ENCODE assay signal across 8 cellular contexts in genomic region chr16:70251651-70252354, GRCh38. TPM values are rescaled to one million over a fixed set of nuclear protein-coding genes. Genes with fewer than 3 reads are reported as not detected.
A peak's percentile ranks its signal among the peaks of the same experiment; 100 is the strongest.
DNase-seq lines count a peak whose midpoint lies in the region; ATAC-seq, FAIRE-seq and TF ChIP-seq lines count a peak whose summit lies in the region.

Gene EXOSC6, minus strand, starts transcription at chr16:70251940. Its CDS starts 40 bp downstream, at chr16:70251900.

- H3K27me3 Mint-ChIP-seq in H9 (ENCODE audit: low read depth) (peaks cover 1% of the 10 kb centered on the region; the same call in 1 of the 2 replicates), nephron progenitor cell (ENCODE audit: low read depth, poor library complexity) (no peaks in the 10 kb centered on the region)
- H3K27me3 Mint-ChIP-seq in activated T-helper 2 cell treated with anti-CD3 and anti-CD28 coated beads, Interferon-gamma antibody, Interleukin-2, Interleukin-4, amounts not matched to agents 10 μg/mL and 5 μg/mL and 100 μg/mL, durations not matched to agents 14 hours and 24 hours and 36 hours (ENCODE audit: low read depth): no peaks in the 10 kb centered on the region
- no peaks in the 10 kb centered on the region for H3K27me3 Mint-ChIP-seq in stimulated activated naive CD8-positive, alpha-beta T cell treated with anti-CD3 and anti-CD28 coated beads, Interleukin-15, Interleukin-2, amounts not matched to agents 100 ng/mL and 50 ng/mL, for 24 hours

- peaks cover 6% of the 10 kb centered on the region; the same call in 1 of the 2 replicates for H3F3A ChIP-seq in Loucy (ENCODE audit: low read depth)

- H3K27ac Mint-ChIP-seq in H9: peak within 1 kb of the TSS; percentile 90 to 97 (median 92)
- peak within 1 kb of the TSS; percentile 95 for H3K27ac Mint-ChIP-seq in activated T-helper 2 cell treated with anti-CD3 and anti-CD28 coated beads, Interferon-gamma antibody, Interleukin-2, Interleukin-4, amounts not matched to agents 10 μg/mL and 5 μg/mL and 100 μg/mL, durations not matched to agents 14 hours and 24 hours and 36 hours
- peak within 1 kb of the TSS; percentile 96 for H3K27ac Mint-ChIP-seq in nephron progenitor cell
- peak within 1 kb of the TSS; percentile 93 for H3K27ac Mint-ChIP-seq in stimulated activated naive CD8-positive, alpha-beta T cell treated with anti-CD3 and anti-CD28 coated beads, Interleukin-15, Interleukin-2, amounts not matched to agents 100 ng/mL and 50 ng/mL, for 24 hours

- H3K36me3 ChIP-seq in Loucy (ENCODE audit: insufficient read depth, low read length) (peaks cover 45% of the 10 kb centered on the region; the same call in 1 of the 2 replicates), RWPE2 (ENCODE audit: low read depth) (peaks cover 59% of the 10 kb centered on the region)

- H3K27me3 ChIP-seq in H9 (ENCODE audit: insufficient read depth, low read length) (no peaks in the 10 kb centered on the region), Loucy (ENCODE audit: insufficient read depth, low read length, poor library complexity, severe bottlenecking) (no peaks in the 10 kb centered on the region), RWPE2 (ENCODE audit: insufficient read depth, poor library complexity, severe bottlenecking) (no peaks in the 10 kb centered on the region)

- no peak within 1 kb of the TSS for H2BK120ac ChIP-seq in H9 (ENCODE audit: low read depth, low read length, poor library complexity, severe bottlenecking)

- no peak within 1 kb of the TSS for H4K8ac ChIP-seq in H9 (replicated peaks; ENCODE audit: insufficient read length, low read depth, low read length)

- peak; percentile 96 for DNase-seq in H9
- DNase-seq in RWPE2 (ENCODE audit: low spot score): peak; percentile 95
- DNase-seq in activated T-helper 2 cell treated with anti-CD3 and anti-CD28 coated beads, Interferon-gamma antibody, Interleukin-2, Interleukin-4, amounts not matched to agents 10 μg/mL and 5 μg/mL and 100 μg/mL, durations not matched to agents 14 hours and 24 hours and 36 hours (ENCODE audit: low spot score): peak; percentile 92
- peak; percentile 82 for DNase-seq in fibroblast of the aortic adventitia (ENCODE audit: low read depth)
- DNase-seq in nephron progenitor cell: peak; percentile 92

- no peak within 1 kb of the TSS for H2AFZ ChIP-seq in H9 (ENCODE audit: low read length)
- H2AFZ ChIP-seq in Loucy (ENCODE audit: low read length): peak within 1 kb of the TSS; percentile 86; the same call in 1 of the 2 replicates

- H3K4me3 ChIP-seq in Loucy (ENCODE audit: low read length, poor library complexity, severe bottlenecking) (peak within 1 kb of the TSS; percentile 97), RWPE2 (ENCODE audit: severe bottlenecking) (peak within 1 kb of the TSS; percentile 66), fibroblast of the aortic adventitia (ENCODE audit: low read depth, low read length) (peak within 1 kb of the TSS; percentile 52)

- no peak within 1 kb of the TSS for H3K4ac ChIP-seq in H9 (ENCODE audit: low read depth, low read length)

- H3K79me1 ChIP-seq in H9 (ENCODE audit: insufficient read depth, low read depth, low read length, poor library complexity, severe bottlenecking): no peaks in the 10 kb centered on the region

- H4K5ac ChIP-seq in H9 (ENCODE audit: insufficient read length, low read depth, low read length): no peak within 1 kb of the TSS

- H3K9me2 ChIP-seq in Loucy (replicated peaks; ENCODE audit: low read depth, low read length): no peaks in the 10 kb centered on the region

- H3K79me2 ChIP-seq in H9 (ENCODE audit: insufficient read depth, low read length): peaks cover 2% of the 10 kb centered on the region; the same call in 1 of the 2 replicates
- H3K79me2 ChIP-seq in Loucy (ENCODE audit: insufficient read depth, low read length): peaks cover 38% of the 10 kb centered on the region

- H3K23me2 ChIP-seq in H9 (ENCODE audit: insufficient read length, low read depth, low read length, poor library complexity, severe bottlenecking): no peaks in the 10 kb centered on the region

- no peak within 1 kb of the TSS for H2BK12ac ChIP-seq in H9 (ENCODE audit: insufficient read length, low read depth, low read length)

- H3K4me1 Mint-ChIP-seq in H9: peaks cover 7 to 11% of the 10 kb centered on the region in 2 experiments
- peaks cover 11% of the 10 kb centered on the region for H3K4me1 Mint-ChIP-seq in activated T-helper 2 cell treated with anti-CD3 and anti-CD28 coated beads, Interferon-gamma antibody, Interleukin-2, Interleukin-4, amounts not matched to agents 10 μg/mL and 5 μg/mL and 100 μg/mL, durations not matched to agents 14 hours and 24 hours and 36 hours (ENCODE audit: low read depth)
- H3K4me1 Mint-ChIP-seq in nephron progenitor cell: peaks cover 13% of the 10 kb centered on the region
- H3K4me1 Mint-ChIP-seq in stimulated activated naive CD8-positive, alpha-beta T cell treated with anti-CD3 and anti-CD28 coated beads, Interleukin-15, Interleukin-2, amounts not matched to agents 100 ng/mL and 50 ng/mL, for 24 hours (ENCODE audit: low read depth): peaks cover 24% of the 10 kb centered on the region

- H3K4me1 ChIP-seq in H9 (ENCODE audit: insufficient read depth, low read length): no peaks in the 10 kb centered on the region
- peaks cover 8% of the 10 kb centered on the region for H3K4me1 ChIP-seq in Loucy (ENCODE audit: insufficient read depth, low read length, poor library complexity, severe bottlenecking)
- peaks cover 7% of the 10 kb centered on the region for H3K4me1 ChIP-seq in RWPE2 (ENCODE audit: insufficient read depth, poor library complexity, severe bottlenecking)

- no peak within 1 kb of the TSS for H4K91ac ChIP-seq in H9 (ENCODE audit: insufficient read length, low read depth, low read length)

- H4K20me1 ChIP-seq in H9 (ENCODE audit: control insufficient read depth, insufficient read depth, insufficient read length) (no peaks in the 10 kb centered on the region), Loucy (ENCODE audit: insufficient read depth, low read length, poor library complexity, severe bottlenecking) (peaks cover 28% of the 10 kb centered on the region)

- H3K18ac ChIP-seq in H9 (ENCODE audit: insufficient read length, low read depth, low read length): no peak within 1 kb of the TSS

- peak within 1 kb of the TSS; percentile 74 for H3K14ac ChIP-seq in H9 (ENCODE audit: insufficient read depth, low read length)

- H3K9me3 Mint-ChIP-seq in H9 (no peaks in the 10 kb centered on the region), nephron progenitor cell (no peaks in the 10 kb centered on the region)
- no peaks in the 10 kb centered on the region for H3K9me3 Mint-ChIP-seq in activated T-helper 2 cell treated with anti-CD3 and anti-CD28 coated beads, Interferon-gamma antibody, Interleukin-2, Interleukin-4, amounts not matched to agents 10 μg/mL and 5 μg/mL and 100 μg/mL, durations not matched to agents 14 hours and 24 hours and 36 hours
- H3K9me3 Mint-ChIP-seq in stimulated activated naive CD8-positive, alpha-beta T cell treated with anti-CD3 and anti-CD28 coated beads, Interleukin-15, Interleukin-2, amounts not matched to agents 100 ng/mL and 50 ng/mL, for 24 hours: no peaks in the 10 kb centered on the region

- H3K27ac ChIP-seq in H9 (ENCODE audit: insufficient read length, low read depth, low read length) (no peak within 1 kb of the TSS), RWPE2 (ENCODE audit: poor library complexity, severe bottlenecking) (peak within 1 kb of the TSS; percentile 72)

- no peak within 1 kb of the TSS for H3K56ac ChIP-seq in H9 (ENCODE audit: insufficient read length, low read depth, low read length)

- H3K9me3 ChIP-seq in H9 (ENCODE audit: control insufficient read depth, low read depth, low read length) (no peaks in the 10 kb centered on the region), Loucy (ENCODE audit: insufficient read depth, low read depth, low read length) (no peaks in the 10 kb centered on the region), RWPE2 (ENCODE audit: severe bottlenecking) (no peaks in the 10 kb centered on the region)

- no CpG with 5 or more reads among the region's 61 CpGs for WGBS in H9 (ENCODE audit: extremely low coverage, insufficient read length, low lambda C conversion rate)

- peak; percentile 78 for FAIRE-seq in G401.6 (lab: Jason Lieb, UNC)

- peak within 1 kb of the TSS; percentile 85 to 89 for H3K4me3 Mint-ChIP-seq in H9
- H3K4me3 Mint-ChIP-seq in activated T-helper 2 cell treated with anti-CD3 and anti-CD28 coated beads, Interferon-gamma antibody, Interleukin-2, Interleukin-4, amounts not matched to agents 10 μg/mL and 5 μg/mL and 100 μg/mL, durations not matched to agents 14 hours and 24 hours and 36 hours (ENCODE audit: low read depth): peak within 1 kb of the TSS; percentile 87
- peak within 1 kb of the TSS; percentile 87 for H3K4me3 Mint-ChIP-seq in nephron progenitor cell
- peak within 1 kb of the TSS; percentile 90 for H3K4me3 Mint-ChIP-seq in stimulated activated naive CD8-positive, alpha-beta T cell treated with anti-CD3 and anti-CD28 coated beads, Interleukin-15, Interleukin-2, amounts not matched to agents 100 ng/mL and 50 ng/mL, for 24 hours

- H3K9ac ChIP-seq in H9 (ENCODE audit: extremely low read depth, insufficient read length, low read length): peak within 1 kb of the TSS; percentile 44
- peak within 1 kb of the TSS; percentile 80 for H3K9ac ChIP-seq in Loucy (ENCODE audit: low read depth, low read length, poor library complexity, severe bottlenecking)

- H3K4me2 ChIP-seq in H9 (ENCODE audit: insufficient read depth, insufficient read length, low read length) (peak within 1 kb of the TSS; percentile 55), Loucy (ENCODE audit: low read depth, low read length, poor library complexity, severe bottlenecking) (peak within 1 kb of the TSS; percentile 78)

- H3K36me3 Mint-ChIP-seq in H9 (ENCODE audit: insufficient read depth in 1 of 3, low read depth in 3 of 3) (peaks cover 36 to 64% (median 51%) of the 10 kb centered on the region in 3 experiments), nephron progenitor cell (ENCODE audit: low read depth) (peaks cover 21% of the 10 kb centered on the region)
- peaks cover 68% of the 10 kb centered on the region for H3K36me3 Mint-ChIP-seq in activated T-helper 2 cell treated with anti-CD3 and anti-CD28 coated beads, Interferon-gamma antibody, Interleukin-2, Interleukin-4, amounts not matched to agents 10 μg/mL and 5 μg/mL and 100 μg/mL, durations not matched to agents 14 hours and 24 hours and 36 hours (ENCODE audit: low read depth)
- peaks cover 62% of the 10 kb centered on the region for H3K36me3 Mint-ChIP-seq in stimulated activated naive CD8-positive, alpha-beta T cell treated with anti-CD3 and anti-CD28 coated beads, Interleukin-15, Interleukin-2, amounts not matched to agents 100 ng/mL and 50 ng/mL, for 24 hours (ENCODE audit: low read depth)

- no peak within 1 kb of the TSS for H2BK15ac ChIP-seq in H9 (ENCODE audit: low read depth, low read length)

- no peak within 1 kb of the TSS for H2BK5ac ChIP-seq in H9 (ENCODE audit: insufficient read length, low read length)

- H2AK5ac ChIP-seq in H9 (ENCODE audit: insufficient read length, low read length): no peak within 1 kb of the TSS

- no peak within 1 kb of the TSS for H3K23ac ChIP-seq in H9 (ENCODE audit: insufficient read length, low read depth, low read length)

- H2BK20ac ChIP-seq in H9 (ENCODE audit: low read depth, low read length, poor library complexity, severe bottlenecking): no peak within 1 kb of the TSS

- intact Hi-C loops in activated T-helper 2 cell treated with anti-CD3 and anti-CD28 coated beads, Interferon-gamma antibody, Interleukin-2, Interleukin-4, amounts not matched to agents 10 μg/mL and 5 μg/mL and 100 μg/mL, durations not matched to agents 14 hours and 24 hours and 36 hours (cut with micrococcal nuclease): loop anchor here (1.0 to 5.0 kb wide), 3 partner anchors 37 to 272 kb away; partner anchors contain the start of genes AARS1 and DDX19A

- TF ChIP-seq CTCF in H9 (conservative IDR thresholded peaks at IDR 0.05) (peak; percentile 92), Loucy (conservative IDR thresholded peaks at IDR 0.05; ENCODE audit: low read length) (peak; percentile 79), RWPE2 (IDR thresholded peaks at IDR 0.05; ENCODE audit: poor library complexity, severe bottlenecking) (peak; percentile 92), fibroblast of the aortic adventitia (IDR thresholded peaks at IDR 0.05; ENCODE audit: insufficient read depth, low read length) (peak; percentile 92), nephron progenitor cell (IDR thresholded peaks at IDR 0.05) (peak; percentile 93)

- no peak within 1 kb of the TSS for H3T11ph ChIP-seq in H9 (ENCODE audit: low read length)

- peak; percentile 88 for ATAC-seq in RWPE2 (ENCODE audit: low read depth)

RNA-seq across cellular contexts. Expression of gene EXOSC6, which starts in this region (rescaled TPM):
- total RNA-seq in H9 (2021) (39.2 and 41.6 TPM in 2 replicates), fibroblast of the aortic adventitia (ENCODE audit: low replicate concordance) (37.9 and 39.7 TPM in 2 replicates)
- total RNA-seq in activated T-helper 2 cell treated with anti-CD3 and anti-CD28 coated beads, Interferon-gamma antibody, Interleukin-2, Interleukin-4, amounts not matched to agents 10 μg/mL and 5 μg/mL and 100 μg/mL, durations not matched to agents 14 hours and 24 hours and 36 hours: 32.0 and 32.6 TPM in 2 replicates
